23 cellular contexts compared by ENCODE assay signal in the genomic region with DNA sequence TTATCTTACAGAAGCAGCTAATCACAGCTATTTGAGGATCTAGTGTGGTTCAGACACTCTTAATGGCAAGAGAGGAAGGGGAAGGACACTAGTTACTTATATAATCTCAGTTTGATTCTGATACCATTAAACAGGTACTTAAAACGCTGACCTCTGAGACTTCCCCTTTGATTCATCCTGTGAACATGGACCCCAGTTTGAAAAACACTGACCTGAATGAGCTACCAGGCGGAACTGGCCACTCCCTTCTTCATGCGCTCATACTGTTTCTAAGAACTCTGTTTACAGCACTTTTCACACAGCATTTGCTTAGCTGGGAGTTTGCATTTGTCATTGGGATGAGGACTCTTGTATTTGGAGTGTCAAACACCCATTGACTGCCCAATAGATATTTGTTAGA. TPM values are rescaled to one million over a fixed set of nuclear protein-coding genes. Genes with fewer than 3 reads are reported as not detected.
DNase-seq lines count a peak whose midpoint lies in the region; ATAC-seq, FAIRE-seq and TF ChIP-seq lines count a peak whose summit lies in the region.
"Had no signal": no experiment of that assay in that cellular context is flagged by ENCODE, and none has a peak within 500 bp of the region (broad histone marks: within the 10 kb centered on the region; RNA-seq: fewer than 3 reads in every experiment).

No MANE protein-coding gene starts in this region.

- peak; percentile 72 for FAIRE-seq in kidney (lab: Jason Lieb, UNC)
- FAIRE-seq: astrocyte had no signal

- no peak overlapping the region for H3K4me3 Mint-ChIP-seq in stimulated activated naive B cell treated with anti-CD40 and anti-IgM and Interleukin-4, amounts not matched to agents 10 μg/mL and 1 μg/mL and 100 μg/mL, for 72 hours
- H3K4me3 Mint-ChIP-seq: activated naive CD8-positive, alpha-beta T cell treated with anti-CD3 and anti-CD28 coated beads for 36 hours; CD4-positive, CD25-positive, alpha-beta regulatory T cell had no signal

- no peak overlapping the region for H3K4me3 ChIP-seq in kidney (ENCODE audit: low read length in 2 of 2)
- no peak overlapping the region for H3K4me3 ChIP-seq in HAP-1
- no peak overlapping the region for H3K4me3 ChIP-seq in psoas muscle
- no peak overlapping the region for H3K4me3 ChIP-seq in mammary epithelial cell (replicated peaks in 1 of 3; ENCODE audit: insufficient read depth in 1 of 3, low read depth in 2 of 3, low read length in 3 of 3)
- H3K4me3 ChIP-seq: dorsolateral prefrontal cortex, GM23248, lung had no signal

- H3K9ac ChIP-seq in kidney (ENCODE audit: low read length in 2 of 2) (no peak overlapping the region), mammary epithelial cell (ENCODE audit: insufficient read depth, low read length) (no peak overlapping the region)
- H3K9ac ChIP-seq: GM23248 had no signal

- in situ Hi-C loops in HAP-1 (cut with MboI; ENCODE audit: low sequenced_read_pairs), result no loop called here
- in situ Hi-C loops in mammary epithelial cell (cut with MboI; ENCODE audit: low sequenced_read_pairs in 2 of 2), result no loop called here

- dilution Hi-C loops in mammary epithelial cell (cut with HindIII; ENCODE audit: low sequenced_read_pairs), result no loop called here

- ATAC-seq in GM18868 (IDR thresholded peaks at IDR 0.05; ENCODE audit: unreplicated experiment), result peak; percentile 66
- ATAC-seq in HG03095 (IDR thresholded peaks at IDR 0.05; ENCODE audit: unreplicated experiment), result peak; percentile 82
- peak; percentile 91 to 92 for ATAC-seq in stimulated activated naive B cell treated with anti-CD40 and anti-IgM and Interleukin-4, amounts not matched to agents 10 μg/mL and 1 μg/mL and 100 μg/mL, for 72 hours (replicated peaks)
- ATAC-seq in psoas muscle, result no peak
- no peak for ATAC-seq in SK-N-SH treated with all-trans-retinoic acid at 6 μM for 48 hours
- ATAC-seq: stimulated activated naive CD8-positive, alpha-beta T cell treated with anti-CD3 and anti-CD28 coated beads, Interleukin-15, Interleukin-2, amounts not matched to agents 100 U/mL and 50 U/mL, for 24 hours had no signal

- H3K4me2 ChIP-seq in mammary epithelial cell (ENCODE audit: insufficient read depth, low read depth, low read length), result no peak overlapping the region

- H4K20me1 ChIP-seq in mammary epithelial cell (ENCODE audit: insufficient read depth, low read length), result no peaks in the 10 kb centered on the region

- H3K36me3 Mint-ChIP-seq in stimulated activated naive B cell treated with anti-CD40 and anti-IgM and Interleukin-4, amounts not matched to agents 10 μg/mL and 1 μg/mL and 100 μg/mL, for 72 hours, result no peaks in the 10 kb centered on the region
- H3K36me3 Mint-ChIP-seq: activated naive CD8-positive, alpha-beta T cell treated with anti-CD3 and anti-CD28 coated beads for 36 hours; CD4-positive, CD25-positive, alpha-beta regulatory T cell; IgD-negative memory B cell had no signal

- BruUV-seq in mammary epithelial cell (replicated peaks; lab: Mats Ljungman, UMichigan), result no TSS peak

- H3K36me3 ChIP-seq in kidney (ENCODE audit: control insufficient read depth in 1 of 2, insufficient read depth in 2 of 2, low read length in 2 of 2) (peaks cover 8 to 12% of the 10 kb centered on the region in 2 donors), HAP-1 (replicated peaks) (no peaks in the 10 kb centered on the region), psoas muscle (ENCODE audit: insufficient read depth in 1 of 2, low read depth in 1 of 2) (peaks cover 0 to 58% of the 10 kb centered on the region in 2 donors), mammary epithelial cell (ENCODE audit: insufficient read depth, low read length) (no peaks in the 10 kb centered on the region)

- H3K4me1 ChIP-seq in kidney (ENCODE audit: control insufficient read depth in 1 of 2, insufficient read depth in 1 of 2, low read depth in 1 of 2, low read length in 2 of 2), result peaks cover 7 to 23% of the 10 kb centered on the region in 2 donors
- peaks cover 4% of the 10 kb centered on the region; the same call in 1 of the 2 replicates for H3K4me1 ChIP-seq in HAP-1
- H3K4me1 ChIP-seq in psoas muscle, result no peaks in the 10 kb centered on the region
- H3K4me1 ChIP-seq in mammary epithelial cell (ENCODE audit: insufficient read depth, low read length), result no peaks in the 10 kb centered on the region

- H2AFZ ChIP-seq in mammary epithelial cell (ENCODE audit: low read depth, low read length), result no peak overlapping the region
- H2AFZ ChIP-seq: GM23248 had no signal

- H3K27me3 Mint-ChIP-seq in stimulated activated naive B cell treated with anti-CD40 and anti-IgM and Interleukin-4, amounts not matched to agents 10 μg/mL and 1 μg/mL and 100 μg/mL, for 72 hours, result peaks cover 5 to 7% of the 10 kb centered on the region in 2 donors

- DNase-seq in kidney, result no peak
- peak; percentile 19 for DNase-seq in stimulated activated naive B cell treated with anti-CD40 and anti-IgM and Interleukin-4, amounts not matched to agents 10 μg/mL and 1 μg/mL and 100 μg/mL, for 72 hours
- no peak for DNase-seq in HAP-1 (ENCODE audit: low spot score in 2 of 2)
- DNase-seq in psoas muscle, result no peak
- no peak for DNase-seq in mammary epithelial cell
- DNase-seq: activated CD4-positive, alpha-beta T cell treated with anti-CD3 and anti-CD28 coated beads, Interleukin-2, amount 50 U/mL, for 48 hours; activated naive CD8-positive, alpha-beta T cell treated with anti-CD3 and anti-CD28 coated beads for 36 hours; CD4-positive, CD25-positive, alpha-beta regulatory T cell; DMS153; dorsolateral prefrontal cortex; GM23248; hippocampal formation; NCI-H1417; NCI-H510A; NK-92 treated with Interleukin-12 subunit alpha and Interleukin-12 subunit beta, amount 100 ng/mL, for 24 hours; stimulated activated CD4-positive, alpha-beta T cell treated with anti-CD3 and anti-CD28 coated beads, Interleukin-2, amount 100 ng/mL, for 48 hours; stimulated activated naive CD8-positive, alpha-beta T cell treated with anti-CD3 and anti-CD28 coated beads, Interleukin-15, Interleukin-2, amounts not matched to agents 100 U/mL and 50 U/mL, for 24 hours had no signal

- CTCF ChIA-PET in mammary epithelial cell (lab: Charles Lee; ENCODE audit: low non-redundant PET), result no interaction called here

- no peaks in the 10 kb centered on the region for H3K79me2 ChIP-seq in mammary epithelial cell (ENCODE audit: insufficient read depth, low read length)

- 82 to 86% (median 85%) methylated on average over 3 of the region's 3 CpGs for WGBS in psoas muscle, 3 donors
- WGBS in mammary epithelial cell (ENCODE audit: low coverage, missing lambda C conversion rate), result 84% methylated on average over 3 of the region's 3 CpGs

- no peak for TF ChIP-seq CTCF in kidney (IDR thresholded peaks at IDR 0.05; ENCODE audit: borderline replicate concordance, extremely low read depth, insufficient read depth)
- TF ChIP-seq CTCF in psoas muscle (IDR thresholded peaks at IDR 0.05), result no peak
- no peak for TF ChIP-seq CTCF in mammary epithelial cell (conservative IDR thresholded peaks at IDR 0.05 in 1 of 2, IDR thresholded peaks at IDR 0.05 in 1 of 2; ENCODE audit: extremely low read depth in 1 of 2, insufficient read depth in 1 of 2, low read depth in 1 of 2, low read length in 2 of 2)

- peaks cover 16 to 28% of the 10 kb centered on the region in 2 donors for H3K4me1 Mint-ChIP-seq in stimulated activated naive B cell treated with anti-CD40 and anti-IgM and Interleukin-4, amounts not matched to agents 10 μg/mL and 1 μg/mL and 100 μg/mL, for 72 hours

- H3K9me3 Mint-ChIP-seq in stimulated activated naive B cell treated with anti-CD40 and anti-IgM and Interleukin-4, amounts not matched to agents 10 μg/mL and 1 μg/mL and 100 μg/mL, for 72 hours, result no peaks in the 10 kb centered on the region
- H3K9me3 Mint-ChIP-seq: activated naive CD8-positive, alpha-beta T cell treated with anti-CD3 and anti-CD28 coated beads for 36 hours; IgD-negative memory B cell had no signal

- no peaks in the 10 kb centered on the region for H3K27me3 ChIP-seq in HAP-1 (ENCODE audit: low read depth)
- no peaks in the 10 kb centered on the region for H3K27me3 ChIP-seq in psoas muscle (ENCODE audit: insufficient read depth in 3 of 3, low read length in 2 of 3)
- no peaks in the 10 kb centered on the region for H3K27me3 ChIP-seq in mammary epithelial cell (ENCODE audit: insufficient read depth, low read length)
- H3K27me3 ChIP-seq: dorsolateral prefrontal cortex had no signal

- H3K27ac Mint-ChIP-seq in stimulated activated naive B cell treated with anti-CD40 and anti-IgM and Interleukin-4, amounts not matched to agents 10 μg/mL and 1 μg/mL and 100 μg/mL, for 72 hours, result no peak overlapping the region
- H3K27ac Mint-ChIP-seq: activated naive CD8-positive, alpha-beta T cell treated with anti-CD3 and anti-CD28 coated beads for 36 hours; CD4-positive, CD25-positive, alpha-beta regulatory T cell had no signal

- intact Hi-C loops in kidney (cut with DNase I), result no loop called here
- intact Hi-C loops in psoas muscle (cut with DNase I), result no loop called here
- intact Hi-C loops in mammary epithelial cell (cut with micrococcal nuclease), result no loop called here

- H3K27ac ChIP-seq in kidney (ENCODE audit: low read depth in 2 of 2, low read length in 2 of 2), result peak overlapping the region; percentile 71 to 81
- no peak overlapping the region for H3K27ac ChIP-seq in psoas muscle
- H3K27ac ChIP-seq in mammary epithelial cell (ENCODE audit: insufficient read depth, low read depth, low read length), result no peak overlapping the region
- H3K27ac ChIP-seq: dorsolateral prefrontal cortex, GM23248 had no signal

- no peaks in the 10 kb centered on the region for H3K9me3 ChIP-seq in kidney (ENCODE audit: control insufficient read depth in 1 of 2, low read length in 2 of 2)
- no peaks in the 10 kb centered on the region for H3K9me3 ChIP-seq in HAP-1
- no peaks in the 10 kb centered on the region for H3K9me3 ChIP-seq in psoas muscle
- H3K9me3 ChIP-seq in mammary epithelial cell (replicated peaks; ENCODE audit: insufficient read depth, low read length), result no peaks in the 10 kb centered on the region

TF ChIP-seq in SK-N-SH treated with all-trans-retinoic acid at 6 μM for 48 hours, 23 proteins besides CTCF, POLR2A, EP300 and RAD21 (continues in another document):
- TF ChIP-seq PPARA (CRISPR knock-in tag; IDR thresholded peaks at IDR 0.05; ENCODE audit: borderline replicate concordance), result no peak
- no peak for TF ChIP-seq ZNF8 (CRISPR knock-in tag; IDR thresholded peaks at IDR 0.05)

RNA-seq across cellular contexts. Expression of a gene that starts 45.7 kb away (rescaled TPM):
- total RNA-seq in kidney, result 37.9 TPM
- 16.7 TPM for polyA plus RNA-seq in kidney (ENCODE audit: insufficient read depth, low read depth, low replicate concordance)
- 10 to 100 TPM; 16.3 to 27.6 (median 23.6) TPM for total RNA-seq in psoas muscle
- 10 to 100 TPM in 2 of 3 donors, 1 to 10 TPM in 1; 6.1 to 21.6 (median 16.1) TPM for polyA plus RNA-seq in psoas muscle
- 1 to 10 TPM; 6.0 to 8.0 TPM for total RNA-seq in mammary epithelial cell
- 1.4 TPM for polyA plus RNA-seq in mammary epithelial cell
- polyA minus RNA-seq in mammary epithelial cell, result 1.4 TPM
- total RNA-seq: activated naive CD8-positive, alpha-beta T cell treated with anti-CD3 and anti-CD28 coated beads for 36 hours had no signal
- polyA plus RNA-seq: CD4-positive, CD25-positive, alpha-beta regulatory T cell; IgD-negative memory B cell had no signal

Comparison
In these comparisons a context has a peak if more than half of its experiments do, and no peak if none do; other contexts are left out.
1. ATAC-seq: peak in GM18868 (single experiment), HG03095 (single experiment) and stimulated activated naive B cell treated with anti-CD40 and anti-IgM and Interleukin-4, amounts not matched to agents 10 μg/mL and 1 μg/mL and 100 μg/mL, for 72 hours (2 of 2); none in psoas muscle (0 of 4) and SK-N-SH treated with all-trans-retinoic acid at 6 μM for 48 hours (single experiment).
2. H3K27ac ChIP-seq: peak in kidney (2 of 2); none in psoas muscle (single experiment) and mammary epithelial cell (single experiment).